Comparison of ENCODE assay signal across 17 cellular contexts in the genomic region with DNA sequence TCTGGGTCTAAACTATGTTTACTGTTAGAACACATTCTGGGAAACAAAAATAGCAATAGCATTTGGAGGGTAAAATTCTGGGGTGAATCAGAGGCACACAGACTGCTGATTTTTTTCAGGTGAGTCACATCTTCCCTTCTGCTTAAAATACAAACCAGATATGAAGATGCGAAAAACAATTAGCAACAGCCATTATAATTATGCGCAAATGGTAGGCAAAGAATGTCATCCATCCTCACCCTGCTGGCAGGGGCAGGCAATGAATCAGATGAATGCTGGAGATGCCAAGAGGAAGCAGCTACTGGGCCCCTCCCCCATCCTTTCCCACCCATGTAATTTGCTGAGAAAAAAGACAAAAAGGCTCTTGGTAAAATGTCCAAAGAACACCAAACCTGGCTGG.
DNase-seq lines count a peak whose midpoint lies in the region; ATAC-seq, FAIRE-seq and TF ChIP-seq lines count a peak whose summit lies in the region.
"Had no signal": no experiment of that assay in that cellular context is flagged by ENCODE, and none has a peak within 500 bp of the region (broad histone marks: within the 10 kb centered on the region; RNA-seq: fewer than 3 reads in every experiment).

No MANE protein-coding gene starts in this region.

- no peaks in the 10 kb centered on the region for H3K23me2 ChIP-seq in H1 (ENCODE audit: low read depth, low read length)

- H2BK20ac ChIP-seq in H1 (ENCODE audit: low read length): no peak overlapping the region

- no peaks in the 10 kb centered on the region for H3K27me3 ChIP-seq in MG63
- no peaks in the 10 kb centered on the region for H3K27me3 ChIP-seq in H1 (replicated peaks in 1 of 4; ENCODE audit: control insufficient read depth in 3 of 4, extremely low read depth in 1 of 4, insufficient read depth in 3 of 4, low read length in 3 of 4)
- H3K27me3 ChIP-seq in naive thymus-derived CD4-positive, alpha-beta T cell (ENCODE audit: control insufficient read depth in 2 of 2, insufficient read depth in 2 of 2, low read length in 2 of 2): no peaks in the 10 kb centered on the region
- H3K27me3 ChIP-seq: gastrocnemius medialis, stomach had no signal

- peaks cover 1 to 7% (median 4%) of the 10 kb centered on the region in 5 donors for H3K27me3 Mint-ChIP-seq in naive thymus-derived CD4-positive, alpha-beta T cell
- H3K27me3 Mint-ChIP-seq: central memory CD8-positive, alpha-beta T cell had no signal

- no peak overlapping the region for H3K27ac ChIP-seq in H1 (ENCODE audit: low read depth, low read length)
- H3K27ac ChIP-seq in naive thymus-derived CD4-positive, alpha-beta T cell (ENCODE audit: low read depth, low read length): no peak overlapping the region
- H3K27ac ChIP-seq: gastrocnemius medialis, stomach had no signal

- ATAC-seq in naive thymus-derived CD4-positive, alpha-beta T cell: peak; percentile 37
- no peak for ATAC-seq in GM21737 (IDR thresholded peaks at IDR 0.05; ENCODE audit: unreplicated experiment)
- ATAC-seq: gastrocnemius medialis, left ventricle myocardium superior had no signal

- peak; percentile 79 for DNase-seq in EL
- peak; percentile 39 for DNase-seq in MG63
- no peak for DNase-seq in H1 (ENCODE audit: low read depth in 1 of 2, low spot score in 2 of 2)
- no peak for DNase-seq in naive thymus-derived CD4-positive, alpha-beta T cell
- DNase-seq in H4 (ENCODE audit: low spot score): no peak
- no peak for DNase-seq in foreskin melanocyte
- no peak for DNase-seq in OCI-M1 (lab: John Stamatoyannopoulos, UW)
- DNase-seq: activated CD4-positive, alpha-beta T cell treated with anti-CD3 and anti-CD28 coated beads for 1 hour; gastrocnemius medialis; left ventricle myocardium superior; occipital lobe; stimulated activated CD4-positive, alpha-beta T cell treated with anti-CD3 and anti-CD28 coated beads, Interleukin-4, amount 100 ng/mL, for 4 hours; stomach had no signal

- no peak for TF ChIP-seq POLR2A in H1 (IDR thresholded peaks at IDR 0.05; ENCODE audit: control extremely low read depth in 1 of 2, low read depth in 2 of 2, low read length in 2 of 2)

- TF ChIP-seq RAD21 in H1 (IDR thresholded peaks at IDR 0.05 in 1 of 2, conservative IDR thresholded peaks at IDR 0.05 in 1 of 2; ENCODE audit: low read depth in 2 of 2, low read length in 2 of 2): no peak

- FAIRE-seq in H1 (lab: Jason Lieb, UNC): no peak
- FAIRE-seq: GM12892 had no signal

- H2BK120ac ChIP-seq in H1 (replicated peaks; ENCODE audit: low read depth, low read length): no peak overlapping the region

- no peak overlapping the region for H2BK15ac ChIP-seq in H1 (ENCODE audit: low read length)

- H3K18ac ChIP-seq in H1 (ENCODE audit: extremely low read depth, low read length): no peak overlapping the region

- H2AFZ ChIP-seq in H1 (ENCODE audit: low read length): no peak overlapping the region

- POLR2A ChIA-PET in H1 (lab: Charles Lee; ENCODE audit: partially characterized antibody): no interaction called here
- POLR2A ChIA-PET in naive thymus-derived CD4-positive, alpha-beta T cell (lab: Charles Lee): no interaction called here

- H3K4ac ChIP-seq in H1 (replicated peaks; ENCODE audit: insufficient read length, low read depth, low read length): no peak overlapping the region

- peaks cover 0 to 4% (median 0%) of the 10 kb centered on the region in 11 donors for H3K9me3 Mint-ChIP-seq in naive thymus-derived CD4-positive, alpha-beta T cell
- H3K9me3 Mint-ChIP-seq: activated T-helper 2 cell treated with anti-CD3 and anti-CD28 coated beads, Interferon-gamma antibody, Interleukin-2, Interleukin-4, amounts not matched to agents 10 μg/mL and 5 μg/mL and 100 μg/mL, durations not matched to agents 14 hours and 24 hours and 36 hours; central memory CD8-positive, alpha-beta T cell had no signal

- H4K5ac ChIP-seq in H1 (ENCODE audit: insufficient read length, low read depth, low read length): no peak overlapping the region

- intact Hi-C loops in naive thymus-derived CD4-positive, alpha-beta T cell (cut with micrococcal nuclease): no loop called here

- H4K20me1 ChIP-seq in H1 (replicated peaks in 1 of 2; ENCODE audit: control insufficient read depth in 1 of 2, insufficient read depth in 2 of 2, low read length in 2 of 2): no peaks in the 10 kb centered on the region

- H3K4me3 ChIP-seq in MG63 (no peak overlapping the region), H1 (ENCODE audit: extremely low read depth in 1 of 4, insufficient read depth in 2 of 4, low read depth in 3 of 4, low read length in 4 of 4) (no peak overlapping the region)
- H3K4me3 ChIP-seq in naive thymus-derived CD4-positive, alpha-beta T cell (ENCODE audit: low read length): no peak overlapping the region
- H3K4me3 ChIP-seq: gastrocnemius medialis, stomach had no signal

- H2AK5ac ChIP-seq in H1 (ENCODE audit: low read depth, low read length): no peak overlapping the region

- H3K36me3 Mint-ChIP-seq in naive thymus-derived CD4-positive, alpha-beta T cell: no peaks in the 10 kb centered on the region

- no peak overlapping the region for H4K8ac ChIP-seq in H1 (ENCODE audit: extremely low read depth, insufficient read depth, low read length)

- no peaks in the 10 kb centered on the region for H3K36me3 ChIP-seq in MG63
- no peaks in the 10 kb centered on the region for H3K36me3 ChIP-seq in H1 (ENCODE audit: control insufficient read depth in 2 of 4, insufficient read depth in 4 of 4, low read length in 3 of 4)
- no peaks in the 10 kb centered on the region for H3K36me3 ChIP-seq in naive thymus-derived CD4-positive, alpha-beta T cell (ENCODE audit: control insufficient read depth in 2 of 3, insufficient read depth in 3 of 3, low read length in 3 of 3)
- H3K36me3 ChIP-seq: gastrocnemius medialis, stomach had no signal

- no peak for TF ChIP-seq EP300 in H1 (IDR thresholded peaks at IDR 0.05; ENCODE audit: borderline replicate concordance in 1 of 2, low read depth in 2 of 2, low read length in 2 of 2)

- no peak overlapping the region for H3K4me2 ChIP-seq in H1 (ENCODE audit: insufficient read depth in 1 of 2, low read depth in 2 of 2, low read length in 2 of 2)

- H3K4me1 Mint-ChIP-seq in naive thymus-derived CD4-positive, alpha-beta T cell: no peaks in the 10 kb centered on the region
- H3K4me1 Mint-ChIP-seq: central memory CD8-positive, alpha-beta T cell had no signal

- CTCF ChIA-PET in H1 (lab: Charles Lee; ENCODE audit: partially characterized antibody): interaction anchor here (1.2 kb wide), 1 partner anchor 26 kb away, joined by 4 read pairs; no protein-coding TSS in a partner anchor
- CTCF ChIA-PET in naive thymus-derived CD4-positive, alpha-beta T cell (lab: Charles Lee): no interaction called here

- no peak overlapping the region for H3K4me3 Mint-ChIP-seq in naive thymus-derived CD4-positive, alpha-beta T cell
- H3K4me3 Mint-ChIP-seq: central memory CD8-positive, alpha-beta T cell had no signal

- no peak overlapping the region for H3K14ac ChIP-seq in H1 (ENCODE audit: insufficient read length)

- 73% methylated on average over 2 of the region's 2 CpGs; no CpG with 5 or more reads in 1 of the 2 experiments for WGBS in H1 (ENCODE audit: extremely low coverage in 1 of 2, insufficient coverage in 1 of 2, insufficient read length in 1 of 2, insufficient replicate concordance in 2 of 2, low coverage in 1 of 2, low lambda C conversion rate in 2 of 2, missing lambda C conversion rate in 1 of 2), 2 experiments

- H2BK5ac ChIP-seq in H1 (ENCODE audit: low read depth, low read length): 0 out of 2 replicates have a peak overlapping the region, but pooled peaks have one; percentile 30

- no peak overlapping the region for H3K27ac Mint-ChIP-seq in naive thymus-derived CD4-positive, alpha-beta T cell
- H3K27ac Mint-ChIP-seq: activated T-helper 2 cell treated with anti-CD3 and anti-CD28 coated beads, Interferon-gamma antibody, Interleukin-2, Interleukin-4, amounts not matched to agents 10 μg/mL and 5 μg/mL and 100 μg/mL, durations not matched to agents 14 hours and 24 hours and 36 hours had no signal

- H3K79me2 ChIP-seq in H1 (ENCODE audit: control insufficient read depth in 1 of 2, insufficient read depth in 2 of 2, low read length in 2 of 2): no peaks in the 10 kb centered on the region

- no peak overlapping the region for H3K56ac ChIP-seq in H1 (replicated peaks; ENCODE audit: insufficient read length, low read depth, low read length)

- H3K79me1 ChIP-seq in H1 (ENCODE audit: low read depth, low read length): no peaks in the 10 kb centered on the region

- H3K23ac ChIP-seq in H1 (ENCODE audit: insufficient read length): no peak overlapping the region

- H3K4me1 ChIP-seq in H1 (replicated peaks in 1 of 4; ENCODE audit: control insufficient read depth in 3 of 4, insufficient read depth in 4 of 4, low read length in 3 of 4): peaks cover 0 to 4% (median 1%) of the 10 kb centered on the region in 4 experiments; a peak in 2 of 7 replicates
- H3K4me1 ChIP-seq in naive thymus-derived CD4-positive, alpha-beta T cell (ENCODE audit: control insufficient read depth in 2 of 2, insufficient read depth in 2 of 2, low read length in 2 of 2): no peaks in the 10 kb centered on the region
- H3K4me1 ChIP-seq: gastrocnemius medialis, stomach had no signal

- no peak overlapping the region for H3K9ac ChIP-seq in H1 (replicated peaks in 1 of 4; ENCODE audit: extremely low read depth in 1 of 4, low read depth in 3 of 4, low read length in 3 of 4)

- TF ChIP-seq CTCF in H1 (IDR thresholded peaks at IDR 0.05; ENCODE audit: control extremely low read depth in 1 of 3, insufficient read depth in 1 of 3, low read depth in 1 of 3, low read length in 3 of 3): peak in 1 of 3 experiments; percentile 7; a peak in 1 of 4 replicates

- H4K91ac ChIP-seq in H1 (replicated peaks; ENCODE audit: insufficient read length, low read length): no peak overlapping the region

- H2BK12ac ChIP-seq in H1 (ENCODE audit: low read depth, low read length): 0 out of 2 replicates have a peak overlapping the region, but pooled peaks have one; percentile 27

- H3K9me3 ChIP-seq in MG63 (no peaks in the 10 kb centered on the region), H1 (ENCODE audit: insufficient read depth in 2 of 2, low read depth in 1 of 2, low read length in 1 of 2) (no peaks in the 10 kb centered on the region; a peak in 1 of 4 replicates)
- H3K9me3 ChIP-seq in naive thymus-derived CD4-positive, alpha-beta T cell (ENCODE audit: control insufficient read depth in 2 of 3, low read length in 3 of 3): no peaks in the 10 kb centered on the region
- H3K9me3 ChIP-seq: gastrocnemius medialis, stomach had no signal

TF ChIP-seq in H1, 55 proteins besides CTCF, POLR2A, EP300 and RAD21:
- TF ChIP-seq KDM1A (IDR thresholded peaks at IDR 0.05; ENCODE audit: borderline replicate concordance, low read length) (no peak), POU5F1 (IDR thresholded peaks at IDR 0.05; ENCODE audit: low read depth, low read length) (no peak), TEAD4 (IDR thresholded peaks at IDR 0.05; ENCODE audit: low read depth, low read length) (0 out of 2 replicates have a peak, but pooled peaks have one; percentile 54)

Comparison
In these comparisons a context has a peak if more than half of its experiments do, and no peak if none do; other contexts are left out.
1. DNase-seq: peak in EL (single experiment) and MG63 (single experiment); none in H1 (0 of 2), naive thymus-derived CD4-positive, alpha-beta T cell (0 of 9), H4 (single experiment), foreskin melanocyte (single experiment) and OCI-M1 (single experiment).